8 cellular contexts compared by ENCODE assay signal in the genomic region with DNA sequence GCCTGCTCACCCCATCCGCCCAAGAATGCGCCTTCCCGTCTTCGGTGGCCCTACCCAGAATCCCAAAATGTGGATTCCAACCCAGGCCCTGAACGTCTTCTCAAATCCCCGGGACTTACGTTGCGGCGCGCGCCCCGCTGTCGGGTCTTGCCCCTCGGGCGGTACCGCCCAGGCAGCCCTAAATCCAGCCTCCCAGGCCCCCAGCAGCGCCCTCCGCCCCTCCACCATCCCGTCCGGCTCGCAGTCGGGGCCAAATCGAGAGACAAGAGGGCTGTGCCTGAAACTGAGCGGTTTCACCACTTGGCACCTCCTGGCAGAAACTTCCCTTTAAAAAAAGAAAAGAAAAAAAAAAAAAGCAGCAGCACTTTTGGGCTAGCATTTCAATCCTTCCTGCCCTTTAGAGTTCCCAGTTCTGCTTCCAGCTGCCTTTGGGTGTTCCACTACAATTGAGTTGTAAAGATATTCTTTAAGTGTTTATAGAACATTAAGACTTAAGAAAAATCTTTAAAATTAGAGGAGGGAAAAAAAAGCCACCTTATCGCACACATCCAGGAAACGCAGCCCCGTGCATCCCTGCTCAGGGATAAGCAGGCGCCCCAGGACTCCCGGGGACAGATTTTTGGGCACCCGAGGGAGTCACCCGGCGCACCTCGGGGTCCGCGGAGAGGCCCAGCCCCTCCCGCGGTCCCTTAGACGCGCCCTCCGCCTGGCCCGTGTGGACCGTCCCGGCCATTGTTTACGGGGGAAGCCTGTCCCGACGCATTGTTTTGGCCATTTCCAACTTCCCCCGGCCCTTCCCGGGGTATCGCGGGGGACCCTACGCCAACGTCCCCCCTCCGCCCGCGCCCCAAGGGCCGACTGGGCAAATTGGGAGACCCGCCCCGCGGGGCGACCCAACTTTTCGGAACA. TPM values are rescaled to one million over a fixed set of nuclear protein-coding genes. Genes with fewer than 3 reads are reported as not detected.
DNase-seq lines count a peak whose midpoint lies in the region; ATAC-seq, FAIRE-seq and TF ChIP-seq lines count a peak whose summit lies in the region.

No MANE protein-coding gene starts in this region.

- H3K27ac ChIP-seq in CD4-positive, alpha-beta T cell (ENCODE audit: low read depth, low read length) = no peak overlapping the region
- peak overlapping the region; percentile 20 for H3K27ac ChIP-seq in endothelial cell of umbilical vein (ENCODE audit: insufficient read depth, low read depth, low read length)

- no TSS peak for BruUV-seq in endothelial cell of umbilical vein (replicated peaks; lab: Mats Ljungman, UMichigan)

- no peaks in the 10 kb centered on the region for H3K27me3 ChIP-seq in CD4-positive, alpha-beta T cell (ENCODE audit: control insufficient read depth, insufficient read depth, low read length)
- peaks cover 7% of the 10 kb centered on the region in 2 experiments for H3K27me3 ChIP-seq in endothelial cell of umbilical vein (ENCODE audit: control insufficient read depth in 2 of 2, insufficient read depth in 2 of 2, low read length in 2 of 2)
- H3K27me3 ChIP-seq in mononuclear cell (ENCODE audit: insufficient read depth, low read length) = no peaks in the 10 kb centered on the region

- no peaks in the 10 kb centered on the region for H3K9me3 Mint-ChIP-seq in CD4-positive, alpha-beta T cell
- no peaks in the 10 kb centered on the region for H3K9me3 Mint-ChIP-seq in T-cell

- H3K4me3 Mint-ChIP-seq in CD4-positive, alpha-beta T cell = peak overlapping the region; percentile 93
- H3K4me3 Mint-ChIP-seq in T-cell = peak overlapping the region; percentile 69 to 79 (median 77)

- POLR2A ChIA-PET in CD4-positive, alpha-beta T cell (lab: Charles Lee) = interaction anchor here (0.6 kb wide), 1 partner anchor 346 kb away, joined by 6 read pairs; no protein-coding TSS in a partner anchor
- POLR2A ChIA-PET in T-cell (lab: Charles Lee) (no interaction called here), endothelial cell of umbilical vein (lab: Charles Lee) (interaction anchor here (0.6 kb wide), 1 partner anchor 92 kb away, joined by 3 read pairs; no protein-coding TSS in a partner anchor)

- H3K4me1 ChIP-seq in endothelial cell of umbilical vein (ENCODE audit: control insufficient read depth, extremely low read depth, insufficient read depth, low read length) (peaks cover 2% of the 10 kb centered on the region), mononuclear cell (ENCODE audit: insufficient read depth, low read length) (peaks cover 39% of the 10 kb centered on the region)

- peak overlapping the region; percentile 89 for H3K27ac Mint-ChIP-seq in CD4-positive, alpha-beta T cell
- H3K27ac Mint-ChIP-seq in T-cell = peak overlapping the region; percentile 39 to 78

- dilution Hi-C loops in endothelial cell of umbilical vein (cut with MboI; ENCODE audit: extremely low pct_ligation_motif_present, low sequenced_read_pairs) = no loop called here

- H2AFZ ChIP-seq in endothelial cell of umbilical vein (ENCODE audit: low read depth, low read length) = peak overlapping the region; percentile 54

- no peaks in the 10 kb centered on the region for H3K27me3 Mint-ChIP-seq in CD4-positive, alpha-beta T cell
- H3K27me3 Mint-ChIP-seq in T-cell = peaks cover 0 to 5% of the 10 kb centered on the region in 2 donors

- ATAC-seq in CD4-positive, alpha-beta T cell (ENCODE audit: poor library complexity) = no peak
- peak in 1 of 4 experiments; percentile 9 for ATAC-seq in T-cell (replicated peaks in 1 of 4)
- no peak for ATAC-seq in HG02840 (IDR thresholded peaks at IDR 0.05; ENCODE audit: low FRiP score, unreplicated experiment)
- no peak for ATAC-seq in HG03521 (IDR thresholded peaks at IDR 0.05; ENCODE audit: unreplicated experiment)

- TF ChIP-seq CTCF in CD4-positive, alpha-beta T cell (IDR thresholded peaks at IDR 0.05) = no peak
- no peak for TF ChIP-seq CTCF in HFF-Myc (IDR thresholded peaks at IDR 0.05; ENCODE audit: low read depth, low read length, missing control alignments)
- TF ChIP-seq CTCF in endothelial cell of umbilical vein (IDR thresholded peaks at IDR 0.05; ENCODE audit: extremely low read depth in 1 of 2, insufficient read depth in 1 of 2, low read depth in 1 of 2, low read length in 2 of 2) = no peak

- H3K79me2 ChIP-seq in endothelial cell of umbilical vein (ENCODE audit: control insufficient read depth, insufficient read depth, low read length) = peaks cover 21% of the 10 kb centered on the region

- FAIRE-seq in endothelial cell of umbilical vein (lab: Jason Lieb, UNC) = no peak

- H3K36me3 Mint-ChIP-seq in CD4-positive, alpha-beta T cell (ENCODE audit: low read depth) = no peaks in the 10 kb centered on the region
- H3K36me3 Mint-ChIP-seq in T-cell = no peaks in the 10 kb centered on the region

- intact Hi-C loops in CD4-positive, alpha-beta T cell (cut with DNase I, micrococcal nuclease) = loop anchor here (5.0 to 10.0 kb wide), 4 partner anchors 80 to 755 kb away; partner anchors contain the start of genes DDX17 (in 2 of the 2), CBX7 (in 1 of the 2) and CSNK1E (in 1 of the 2)
- intact Hi-C loops in endothelial cell of umbilical vein (cut with micrococcal nuclease) = loop anchor here (5.0 kb wide), 2 partner anchors 65 to 80 kb away; partner anchors contain the start of gene CSNK1E

- H3K4me2 ChIP-seq in endothelial cell of umbilical vein (ENCODE audit: insufficient read depth, low read length) = peak overlapping the region; percentile 74

- no peaks in the 10 kb centered on the region for H3K9me1 ChIP-seq in endothelial cell of umbilical vein (replicated peaks; ENCODE audit: control insufficient read depth, extremely low read depth, insufficient read depth, low read length)

- no peak for TF ChIP-seq POLR2A in endothelial cell of umbilical vein (IDR thresholded peaks at IDR 0.05; ENCODE audit: low read depth, low read length)

- no peaks in the 10 kb centered on the region for H3K36me3 ChIP-seq in endothelial cell of umbilical vein (ENCODE audit: control insufficient read depth in 2 of 2, extremely low read depth in 1 of 2, insufficient read depth in 2 of 2, low read length in 2 of 2)

- H3K4me3 ChIP-seq in HFF-Myc (replicated peaks; ENCODE audit: low read depth, low read length) (peak overlapping the region; percentile 60), endothelial cell of umbilical vein (replicated peaks in 1 of 3; ENCODE audit: insufficient read depth in 1 of 3, low read depth in 1 of 3, low read length in 3 of 3) (peak overlapping the region; percentile 58 to 94 (median 72)), mononuclear cell (ENCODE audit: low read length) (peak overlapping the region; percentile 65)

- H3K9me3 ChIP-seq in CD4-positive, alpha-beta T cell (ENCODE audit: control insufficient read depth, low read length) = no peaks in the 10 kb centered on the region
- no peaks in the 10 kb centered on the region for H3K9me3 ChIP-seq in endothelial cell of umbilical vein (replicated peaks; ENCODE audit: control insufficient read depth, insufficient read depth, low read length)
- no peaks in the 10 kb centered on the region for H3K9me3 ChIP-seq in mononuclear cell (ENCODE audit: low read depth, low read length)

- peaks cover 48% of the 10 kb centered on the region for H3K4me1 Mint-ChIP-seq in CD4-positive, alpha-beta T cell (ENCODE audit: low read depth)
- H3K4me1 Mint-ChIP-seq in T-cell = peaks cover 42 to 53% (median 48%) of the 10 kb centered on the region in 3 donors

- peak overlapping the region; percentile 71 for H3K9ac ChIP-seq in endothelial cell of umbilical vein (replicated peaks; ENCODE audit: extremely low read depth, insufficient read depth, low read length)

- no peaks in the 10 kb centered on the region for H4K20me1 ChIP-seq in endothelial cell of umbilical vein (replicated peaks; ENCODE audit: control insufficient read depth, extremely low read depth, insufficient read depth, low read length)

- CTCF ChIA-PET in CD4-positive, alpha-beta T cell (lab: Charles Lee) = no interaction called here
- CTCF ChIA-PET in T-cell (lab: Charles Lee) = no interaction called here
- CTCF ChIA-PET in endothelial cell of umbilical vein (lab: Charles Lee) = interaction anchor here (0.9 kb wide), 1 partner anchor 175 kb away, joined by 3 read pairs; no protein-coding TSS in a partner anchor

- peak in 1 of 10 experiments; percentile 17 for DNase-seq in CD4-positive, alpha-beta T cell
- DNase-seq in HFF-Myc (ENCODE audit: extremely low read depth, low read depth) (no peak), T-cell (peak in 3 of 34 experiments; percentile 9 to 25 (median 14)), endothelial cell of umbilical vein (ENCODE audit: low read depth, low spot score) (peak; percentile 21), NCI-H1694 treated with DMSO at 0.1 percent for 48 hours (lab: John Stamatoyannopoulos, UW) (no peak)

TF ChIP-seq in endothelial cell of umbilical vein, 7 proteins besides CTCF, POLR2A, EP300 and RAD21:
- no peak for TF ChIP-seq JUN (IDR thresholded peaks at IDR 0.05; ENCODE audit: borderline replicate concordance, insufficient read depth, insufficient read length, low read depth)
- TF ChIP-seq GATA2 (IDR thresholded peaks at IDR 0.05; ENCODE audit: insufficient read depth, insufficient read length, low read depth, low read length) = no peak
- TF ChIP-seq, protein P1, sequence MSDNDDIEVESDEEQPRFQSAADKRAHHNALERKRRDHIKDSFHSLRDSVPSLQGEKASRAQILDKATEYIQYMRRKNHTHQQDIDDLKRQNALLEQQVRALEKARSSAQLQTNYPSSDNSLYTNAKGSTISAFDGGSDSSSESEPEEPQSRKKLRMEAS (IDR thresholded peaks at IDR 0.05; ENCODE audit: insufficient read depth, insufficient read length) = no peak
- TF ChIP-seq MYC (IDR thresholded peaks at IDR 0.05; ENCODE audit: low read depth, low read length) = no peak
- no peak for TF ChIP-seq EZH2 (IDR thresholded peaks at IDR 0.05; ENCODE audit: borderline replicate concordance, low read depth, low read length, severe bottlenecking)
- TF ChIP-seq FOS (IDR thresholded peaks at IDR 0.05; ENCODE audit: borderline replicate concordance, insufficient read depth, low read length) = no peak

RNA-seq across cellular contexts. Expression of gene KCNJ4, which starts 57.6 kb away (rescaled TPM):
- total RNA-seq in CD4-positive, alpha-beta T cell = not detected
- total RNA-seq in T-cell = not detected
- total RNA-seq in endothelial cell of umbilical vein = not detected in 2 replicates
- not detected in 2 replicates for polyA plus RNA-seq in endothelial cell of umbilical vein
- polyA plus RNA-seq in endothelial cell of umbilical vein (2011; cell fraction: cytosol; rRNA removed) = not detected in 2 replicates
- not detected in 2 replicates for polyA plus RNA-seq in endothelial cell of umbilical vein (2011; cell fraction: nucleus; rRNA removed)
- not detected in 2 replicates for polyA plus RNA-seq in endothelial cell of umbilical vein (2012)
- not detected in 2 replicates for polyA minus RNA-seq in endothelial cell of umbilical vein
- not detected for polyA minus RNA-seq in endothelial cell of umbilical vein (2011; cell fraction: cytosol; rRNA and poly(A)+ RNA removed)
- polyA minus RNA-seq in endothelial cell of umbilical vein (2011; cell fraction: nucleus; rRNA and poly(A)+ RNA removed) = not detected in 2 replicates
- total RNA-seq in mononuclear cell = not detected

Comparison
In these comparisons a context has a peak if more than half of its experiments do, and no peak if none do; other contexts are left out.
1. POLR2A ChIA-PET loops: an anchor here in CD4-positive, alpha-beta T cell (0.6 kb wide) and endothelial cell of umbilical vein (0.6 kb wide); none called in T-cell.